Comparison of ENCODE assay signal across 1 cellular context in the genomic region with DNA sequence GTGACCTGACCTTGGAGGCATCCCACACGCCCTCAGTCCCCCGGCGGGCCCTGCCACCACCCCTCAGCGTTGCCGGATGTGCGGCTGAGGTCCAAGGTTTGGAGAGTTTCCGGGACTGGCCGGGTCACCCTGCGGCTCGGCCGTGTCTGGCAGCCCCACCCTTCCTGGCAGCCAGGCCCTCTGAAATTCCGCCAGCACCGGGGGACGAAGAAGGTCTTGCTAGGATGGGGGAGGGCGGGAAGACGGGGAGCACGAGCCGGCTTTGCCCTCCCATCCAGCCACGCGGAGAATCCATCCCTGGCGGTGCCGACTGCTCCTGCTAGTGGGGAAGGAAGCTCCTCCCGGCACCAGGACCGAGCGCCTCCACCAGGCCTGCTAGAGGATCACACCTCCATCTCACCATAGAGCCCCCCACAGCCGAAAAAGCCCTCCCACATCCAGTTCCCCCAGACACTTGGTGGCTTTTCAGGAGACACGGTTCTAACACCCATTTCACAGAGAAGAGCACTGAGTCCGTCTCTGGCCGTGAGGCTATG.
TF ChIP-seq lines count a peak whose summit lies in the region.

No MANE protein-coding gene starts in this region.

TF ChIP-seq in HepG2, 621 proteins besides CTCF, POLR2A, EP300 and RAD21 (continued from another document and continues in another):
- TF ChIP-seq, protein P1, sequence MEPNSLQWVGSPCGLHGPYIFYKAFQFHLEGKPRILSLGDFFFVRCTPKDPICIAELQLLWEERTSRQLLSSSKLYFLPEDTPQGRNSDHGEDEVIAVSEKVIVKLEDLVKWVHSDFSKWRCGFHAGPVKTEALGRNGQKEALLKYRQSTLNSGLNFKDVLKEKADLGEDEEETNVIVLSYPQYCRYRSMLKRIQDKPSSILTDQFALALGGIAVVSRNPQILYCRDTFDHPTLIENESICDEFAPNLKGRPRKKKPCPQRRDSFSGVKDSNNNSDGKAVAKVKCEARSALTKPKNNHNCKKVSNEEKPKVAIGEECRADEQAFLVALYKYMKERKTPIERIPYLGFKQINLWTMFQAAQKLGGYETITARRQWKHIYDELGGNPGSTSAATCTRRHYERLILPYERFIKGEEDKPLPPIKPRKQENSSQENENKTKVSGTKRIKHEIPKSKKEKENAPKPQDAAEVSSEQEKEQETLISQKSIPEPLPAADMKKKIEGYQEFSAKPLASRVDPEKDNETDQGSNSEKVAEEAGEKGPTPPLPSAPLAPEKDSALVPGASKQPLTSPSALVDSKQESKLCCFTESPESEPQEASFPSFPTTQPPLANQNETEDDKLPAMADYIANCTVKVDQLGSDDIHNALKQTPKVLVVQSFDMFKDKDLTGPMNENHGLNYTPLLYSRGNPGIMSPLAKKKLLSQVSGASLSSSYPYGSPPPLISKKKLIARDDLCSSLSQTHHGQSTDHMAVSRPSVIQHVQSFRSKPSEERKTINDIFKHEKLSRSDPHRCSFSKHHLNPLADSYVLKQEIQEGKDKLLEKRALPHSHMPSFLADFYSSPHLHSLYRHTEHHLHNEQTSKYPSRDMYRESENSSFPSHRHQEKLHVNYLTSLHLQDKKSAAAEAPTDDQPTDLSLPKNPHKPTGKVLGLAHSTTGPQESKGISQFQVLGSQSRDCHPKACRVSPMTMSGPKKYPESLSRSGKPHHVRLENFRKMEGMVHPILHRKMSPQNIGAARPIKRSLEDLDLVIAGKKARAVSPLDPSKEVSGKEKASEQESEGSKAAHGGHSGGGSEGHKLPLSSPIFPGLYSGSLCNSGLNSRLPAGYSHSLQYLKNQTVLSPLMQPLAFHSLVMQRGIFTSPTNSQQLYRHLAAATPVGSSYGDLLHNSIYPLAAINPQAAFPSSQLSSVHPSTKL (CRISPR knock-in tag; IDR thresholded peaks at IDR 0.05) = peak; percentile 34; the same call in 1 of the 2 replicates
- TF ChIP-seq ZNF709 (CRISPR knock-in tag; IDR thresholded peaks at IDR 0.05) (no peak), IKZF4 (CRISPR knock-in tag; IDR thresholded peaks at IDR 0.05; ENCODE audit: borderline replicate concordance, low read depth, not compliant biosample characterization) (no peak), ZNF121 (CRISPR knock-in tag; IDR thresholded peaks at IDR 0.05) (no peak), ZNF619 (CRISPR knock-in tag; IDR thresholded peaks at IDR 0.05) (no peak), ZNF850 (CRISPR knock-in tag; conservative IDR thresholded peaks at IDR 0.05) (no peak), HES4 (CRISPR knock-in tag; IDR thresholded peaks at IDR 0.05; ENCODE audit: borderline replicate concordance) (no peak), CHD4 (IDR thresholded peaks at IDR 0.05; ENCODE audit: borderline replicate concordance, low read length) (no peak), ZNF788 (CRISPR knock-in tag; IDR thresholded peaks at IDR 0.05; ENCODE audit: borderline replicate concordance) (no peak), ZKSCAN5 (CRISPR knock-in tag; IDR thresholded peaks at IDR 0.05) (no peak), GATAD2A (CRISPR knock-in tag; IDR thresholded peaks at IDR 0.05) (no peak), RARG (CRISPR knock-in tag; IDR thresholded peaks at IDR 0.05; ENCODE audit: low read depth) (no peak), SSRP1 (CRISPR knock-in tag; IDR thresholded peaks at IDR 0.05) (no peak), ZNF264 (CRISPR knock-in tag; IDR thresholded peaks at IDR 0.05) (no peak), TSC22D2 (CRISPR knock-in tag; IDR thresholded peaks at IDR 0.05; ENCODE audit: borderline replicate concordance) (no peak), ZMYM2 (CRISPR knock-in tag; IDR thresholded peaks at IDR 0.05) (no peak), PHF21A (CRISPR knock-in tag; IDR thresholded peaks at IDR 0.05) (peak; percentile 50; the same call in 1 of the 2 replicates), HNF4G (IDR thresholded peaks at IDR 0.05; ENCODE audit: borderline replicate concordance, low read depth, low read length) (no peak), HNF4G (CRISPR knock-in tag; IDR thresholded peaks at IDR 0.05; ENCODE audit: borderline replicate concordance, low read depth) (no peak; the same call in 1 of the 2 replicates), MLLT10 (CRISPR knock-in tag; IDR thresholded peaks at IDR 0.05) (no peak), SRSF9 (IDR thresholded peaks at IDR 0.05; ENCODE audit: borderline replicate concordance, insufficient read depth, low read depth, low read length, poor library complexity, severe bottlenecking) (no peak), ZBTB21 (CRISPR knock-in tag; IDR thresholded peaks at IDR 0.05) (no peak), ZNF431 (CRISPR knock-in tag; IDR thresholded peaks at IDR 0.05; ENCODE audit: borderline replicate concordance, low read depth) (no peak), ZNF317 (CRISPR knock-in tag; IDR thresholded peaks at IDR 0.05) (no peak), ZNF75D (CRISPR knock-in tag; IDR thresholded peaks at IDR 0.05; ENCODE audit: borderline replicate concordance) (no peak), ZNF713 (CRISPR knock-in tag; IDR thresholded peaks at IDR 0.05) (no peak), RARA (CRISPR knock-in tag; IDR thresholded peaks at IDR 0.05) (peak; percentile 85), ZNF839 (CRISPR knock-in tag; IDR thresholded peaks at IDR 0.05; ENCODE audit: borderline replicate concordance) (no peak), ZNF333 (CRISPR knock-in tag; IDR thresholded peaks at IDR 0.05; ENCODE audit: borderline replicate concordance) (no peak), ZNF10 (CRISPR knock-in tag; IDR thresholded peaks at IDR 0.05; ENCODE audit: borderline replicate concordance, low read depth) (no peak)
- TF ChIP-seq, protein P2, sequence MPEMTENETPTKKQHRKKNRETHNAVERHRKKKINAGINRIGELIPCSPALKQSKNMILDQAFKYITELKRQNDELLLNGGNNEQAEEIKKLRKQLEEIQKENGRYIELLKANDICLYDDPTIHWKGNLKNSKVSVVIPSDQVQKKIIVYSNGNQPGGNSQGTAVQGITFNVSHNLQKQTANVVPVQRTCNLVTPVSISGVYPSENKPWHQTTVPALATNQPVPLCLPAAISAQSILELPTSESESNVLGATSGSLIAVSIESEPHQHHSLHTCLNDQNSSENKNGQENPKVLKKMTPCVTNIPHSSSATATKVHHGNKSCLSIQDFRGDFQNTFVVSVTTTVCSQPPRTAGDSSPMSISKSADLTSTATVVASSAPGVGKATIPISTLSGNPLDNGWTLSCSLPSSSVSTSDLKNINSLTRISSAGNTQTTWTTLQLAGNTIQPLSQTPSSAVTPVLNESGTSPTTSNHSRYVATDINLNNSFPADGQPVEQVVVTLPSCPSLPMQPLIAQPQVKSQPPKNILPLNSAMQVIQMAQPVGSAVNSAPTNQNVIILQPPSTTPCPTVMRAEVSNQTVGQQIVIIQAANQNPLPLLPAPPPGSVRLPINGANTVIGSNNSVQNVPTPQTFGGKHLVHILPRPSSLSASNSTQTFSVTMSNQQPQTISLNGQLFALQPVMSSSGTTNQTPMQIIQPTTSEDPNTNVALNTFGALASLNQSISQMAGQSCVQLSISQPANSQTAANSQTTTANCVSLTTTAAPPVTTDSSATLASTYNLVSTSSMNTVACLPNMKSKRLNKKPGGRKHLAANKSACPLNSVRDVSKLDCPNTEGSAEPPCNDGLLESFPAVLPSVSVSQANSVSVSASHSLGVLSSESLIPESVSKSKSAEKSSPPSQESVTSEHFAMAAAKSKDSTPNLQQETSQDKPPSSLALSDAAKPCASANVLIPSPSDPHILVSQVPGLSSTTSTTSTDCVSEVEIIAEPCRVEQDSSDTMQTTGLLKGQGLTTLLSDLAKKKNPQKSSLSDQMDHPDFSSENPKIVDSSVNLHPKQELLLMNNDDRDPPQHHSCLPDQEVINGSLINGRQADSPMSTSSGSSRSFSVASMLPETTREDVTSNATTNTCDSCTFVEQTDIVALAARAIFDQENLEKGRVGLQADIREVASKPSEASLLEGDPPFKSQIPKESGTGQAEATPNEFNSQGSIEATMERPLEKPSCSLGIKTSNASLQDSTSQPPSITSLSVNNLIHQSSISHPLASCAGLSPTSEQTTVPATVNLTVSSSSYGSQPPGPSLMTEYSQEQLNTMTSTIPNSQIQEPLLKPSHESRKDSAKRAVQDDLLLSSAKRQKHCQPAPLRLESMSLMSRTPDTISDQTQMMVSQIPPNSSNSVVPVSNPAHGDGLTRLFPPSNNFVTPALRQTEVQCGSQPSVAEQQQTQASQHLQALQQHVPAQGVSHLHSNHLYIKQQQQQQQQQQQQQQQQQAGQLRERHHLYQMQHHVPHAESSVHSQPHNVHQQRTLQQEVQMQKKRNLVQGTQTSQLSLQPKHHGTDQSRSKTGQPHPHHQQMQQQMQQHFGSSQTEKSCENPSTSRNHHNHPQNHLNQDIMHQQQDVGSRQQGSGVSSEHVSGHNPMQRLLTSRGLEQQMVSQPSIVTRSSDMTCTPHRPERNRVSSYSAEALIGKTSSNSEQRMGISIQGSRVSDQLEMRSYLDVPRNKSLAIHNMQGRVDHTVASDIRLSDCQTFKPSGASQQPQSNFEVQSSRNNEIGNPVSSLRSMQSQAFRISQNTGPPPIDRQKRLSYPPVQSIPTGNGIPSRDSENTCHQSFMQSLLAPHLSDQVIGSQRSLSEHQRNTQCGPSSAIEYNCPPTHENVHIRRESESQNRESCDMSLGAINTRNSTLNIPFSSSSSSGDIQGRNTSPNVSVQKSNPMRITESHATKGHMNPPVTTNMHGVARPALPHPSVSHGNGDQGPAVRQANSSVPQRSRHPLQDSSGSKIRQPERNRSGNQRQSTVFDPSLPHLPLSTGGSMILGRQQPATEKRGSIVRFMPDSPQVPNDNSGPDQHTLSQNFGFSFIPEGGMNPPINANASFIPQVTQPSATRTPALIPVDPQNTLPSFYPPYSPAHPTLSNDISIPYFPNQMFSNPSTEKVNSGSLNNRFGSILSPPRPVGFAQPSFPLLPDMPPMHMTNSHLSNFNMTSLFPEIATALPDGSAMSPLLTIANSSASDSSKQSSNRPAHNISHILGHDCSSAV (CRISPR knock-in tag; IDR thresholded peaks at IDR 0.05; ENCODE audit: borderline replicate concordance) = no peak
- TF ChIP-seq, protein P3, sequence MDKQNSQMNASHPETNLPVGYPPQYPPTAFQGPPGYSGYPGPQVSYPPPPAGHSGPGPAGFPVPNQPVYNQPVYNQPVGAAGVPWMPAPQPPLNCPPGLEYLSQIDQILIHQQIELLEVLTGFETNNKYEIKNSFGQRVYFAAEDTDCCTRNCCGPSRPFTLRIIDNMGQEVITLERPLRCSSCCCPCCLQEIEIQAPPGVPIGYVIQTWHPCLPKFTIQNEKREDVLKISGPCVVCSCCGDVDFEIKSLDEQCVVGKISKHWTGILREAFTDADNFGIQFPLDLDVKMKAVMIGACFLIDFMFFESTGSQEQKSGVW (CRISPR knock-in tag; IDR thresholded peaks at IDR 0.05; ENCODE audit: borderline replicate concordance) = no peak
- TF ChIP-seq, protein P4, sequence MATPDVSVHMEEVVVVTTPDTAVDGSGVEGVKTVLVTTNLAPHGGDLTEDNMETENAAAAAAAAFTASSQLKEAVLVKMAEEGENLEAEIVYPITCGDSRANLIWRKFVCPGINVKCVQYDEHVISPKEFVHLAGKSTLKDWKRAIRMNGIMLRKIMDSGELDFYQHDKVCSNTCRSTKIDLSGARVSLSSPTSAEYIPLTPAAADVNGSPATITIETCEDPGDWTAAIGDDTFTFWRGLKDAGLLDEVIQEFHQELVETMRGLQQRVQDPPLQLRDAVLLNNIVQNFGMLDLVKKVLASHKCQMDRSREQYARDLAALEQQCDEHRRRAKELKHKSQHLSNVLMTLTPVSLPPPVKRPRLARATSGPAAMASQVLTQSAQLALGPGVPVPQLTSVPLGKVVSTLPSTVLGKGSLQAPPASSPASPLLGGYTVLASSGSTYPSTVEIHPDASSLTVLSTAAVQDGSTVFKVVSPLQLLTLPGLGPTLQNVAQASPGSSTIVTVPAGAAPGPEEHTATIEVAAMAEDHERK (CRISPR knock-in tag; IDR thresholded peaks at IDR 0.05; ENCODE audit: low read depth) = no peak
- TF ChIP-seq, protein P5, sequence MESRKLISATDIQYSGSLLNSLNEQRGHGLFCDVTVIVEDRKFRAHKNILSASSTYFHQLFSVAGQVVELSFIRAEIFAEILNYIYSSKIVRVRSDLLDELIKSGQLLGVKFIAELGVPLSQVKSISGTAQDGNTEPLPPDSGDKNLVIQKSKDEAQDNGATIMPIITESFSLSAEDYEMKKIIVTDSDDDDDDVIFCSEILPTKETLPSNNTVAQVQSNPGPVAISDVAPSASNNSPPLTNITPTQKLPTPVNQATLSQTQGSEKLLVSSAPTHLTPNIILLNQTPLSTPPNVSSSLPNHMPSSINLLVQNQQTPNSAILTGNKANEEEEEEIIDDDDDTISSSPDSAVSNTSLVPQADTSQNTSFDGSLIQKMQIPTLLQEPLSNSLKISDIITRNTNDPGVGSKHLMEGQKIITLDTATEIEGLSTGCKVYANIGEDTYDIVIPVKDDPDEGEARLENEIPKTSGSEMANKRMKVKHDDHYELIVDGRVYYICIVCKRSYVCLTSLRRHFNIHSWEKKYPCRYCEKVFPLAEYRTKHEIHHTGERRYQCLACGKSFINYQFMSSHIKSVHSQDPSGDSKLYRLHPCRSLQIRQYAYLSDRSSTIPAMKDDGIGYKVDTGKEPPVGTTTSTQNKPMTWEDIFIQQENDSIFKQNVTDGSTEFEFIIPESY (CRISPR knock-in tag; IDR thresholded peaks at IDR 0.05) = peak; percentile 91
- TF ChIP-seq, protein P6, sequence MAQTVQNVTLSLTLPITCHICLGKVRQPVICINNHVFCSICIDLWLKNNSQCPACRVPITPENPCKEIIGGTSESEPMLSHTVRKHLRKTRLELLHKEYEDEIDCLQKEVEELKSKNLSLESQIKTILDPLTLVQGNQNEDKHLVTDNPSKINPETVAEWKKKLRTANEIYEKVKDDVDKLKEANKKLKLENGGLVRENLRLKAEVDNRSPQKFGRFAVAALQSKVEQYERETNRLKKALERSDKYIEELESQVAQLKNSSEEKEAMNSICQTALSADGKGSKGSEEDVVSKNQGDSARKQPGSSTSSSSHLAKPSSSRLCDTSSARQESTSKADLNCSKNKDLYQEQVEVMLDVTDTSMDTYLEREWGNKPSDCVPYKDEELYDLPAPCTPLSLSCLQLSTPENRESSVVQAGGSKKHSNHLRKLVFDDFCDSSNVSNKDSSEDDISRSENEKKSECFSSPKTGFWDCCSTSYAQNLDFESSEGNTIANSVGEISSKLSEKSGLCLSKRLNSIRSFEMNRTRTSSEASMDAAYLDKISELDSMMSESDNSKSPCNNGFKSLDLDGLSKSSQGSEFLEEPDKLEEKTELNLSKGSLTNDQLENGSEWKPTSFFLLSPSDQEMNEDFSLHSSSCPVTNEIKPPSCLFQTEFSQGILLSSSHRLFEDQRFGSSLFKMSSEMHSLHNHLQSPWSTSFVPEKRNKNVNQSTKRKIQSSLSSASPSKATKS (CRISPR knock-in tag; IDR thresholded peaks at IDR 0.05) = no peak
